13 cellular contexts compared by ENCODE assay signal in the genomic region with DNA sequence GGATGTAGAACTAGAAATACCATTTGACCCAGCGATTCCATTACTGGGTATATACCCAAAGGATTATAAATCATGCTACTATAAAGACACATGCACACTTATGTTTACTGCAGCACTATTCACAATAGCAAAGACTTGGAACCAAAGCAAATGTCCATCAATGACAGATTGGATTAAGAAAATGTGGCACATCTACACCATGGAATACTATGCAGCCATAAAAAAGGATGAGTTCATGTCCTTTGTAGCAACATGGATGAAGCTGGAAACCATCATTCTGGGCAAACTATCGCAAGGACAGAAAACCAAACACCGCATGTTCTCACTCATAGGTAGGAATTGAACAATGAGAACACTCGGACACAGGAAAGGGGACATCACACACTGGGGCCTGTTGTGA. TPM values are rescaled to one million over a fixed set of nuclear protein-coding genes. Genes with fewer than 3 reads are reported as not detected.
"Had no signal": no experiment of that assay in that cellular context is flagged by ENCODE, and none has a peak within 500 bp of the region (broad histone marks: within the 10 kb centered on the region; RNA-seq: fewer than 3 reads in every experiment).

No MANE protein-coding gene starts in this region.

RNA-seq across cellular contexts. Expression of gene SP9, which starts 24.9 kb away (rescaled TPM):
- total RNA-seq: activated B cell treated with CpG ODN at 0.5 μM for 24 hours; activated CD4-positive, alpha-beta memory T cell treated with anti-CD3 and anti-CD28 coated beads for 36 hours; activated CD4-positive, alpha-beta memory T cell treated with anti-CD3 and anti-CD28 coated beads, Interleukin-2, amount 10 ng/mL, durations not matched to agents 7 days and 5 days; activated CD4-positive, alpha-beta T cell treated with anti-CD3 and anti-CD28 coated beads for 36 hours; activated CD4-positive, alpha-beta T cell treated with anti-CD3 and anti-CD28 coated beads, Interleukin-2, amount 10 ng/mL, durations not matched to agents 24 days and 14 days; activated CD4-positive, alpha-beta T cell treated with anti-CD3 and anti-CD28 coated beads, Interleukin-2, amount 10 ng/mL, durations not matched to agents 7 days and 5 days; activated CD8-positive, alpha-beta memory T cell treated with anti-CD3 and anti-CD28 coated beads for 36 hours; activated CD8-positive, alpha-beta memory T cell treated with anti-CD3 and anti-CD28 coated beads, Interleukin-2, amount 10 ng/mL, durations not matched to agents 7 days and 5 days; activated CD8-positive, alpha-beta T cell treated with anti-CD3 and anti-CD28 coated beads for 36 hours; activated CD8-positive, alpha-beta T cell treated with anti-CD3 and anti-CD28 coated beads, Interleukin-2, amount 10 ng/mL, durations not matched to agents 7 days and 5 days; T-helper 1 cell treated with Interleukin-12 subunit alpha and Interleukin-12 subunit beta and Interleukin-4 antibody, amounts not matched to agents 30 ng/mL and 1 ng/mL, for 36 hours; T-helper 17 cell; T-helper 2 cell treated with Interferon-gamma antibody and Interleukin-4, amounts not matched to agents 100 ng/mL and 5 ng/mL, for 36 hours had no signal
